ENCODE assay signal across 13 cellular contexts in genomic region chr20:17615645-17616479, GRCh38. TPM values are rescaled to one million over a fixed set of nuclear protein-coding genes. Genes with fewer than 3 reads are reported as not detected.
DNase-seq lines count a peak whose midpoint lies in the region; ATAC-seq and TF ChIP-seq lines count a peak whose summit lies in the region.
"Had no signal": no experiment of that assay in that cellular context is flagged by ENCODE, and none has a peak within 500 bp of the region (broad histone marks: within the 10 kb centered on the region; RNA-seq: fewer than 3 reads in every experiment).

No MANE protein-coding gene starts in this region.

- BruUV-seq in IMR-90 (replicated peaks; lab: Mats Ljungman, UMichigan) = no TSS peak

- H3K56ac ChIP-seq in IMR-90 (ENCODE audit: extremely low read depth, insufficient read depth, low read length) = no peak overlapping the region

- H3K36me3 Mint-ChIP-seq in osteocyte (ENCODE audit: unreplicated experiment) (peaks cover 22% of the 10 kb centered on the region), T-helper 17 cell (ENCODE audit: low read depth) (peaks cover 2% of the 10 kb centered on the region)
- H3K36me3 Mint-ChIP-seq in activated T-helper 17 cell treated with anti-CD3 and anti-CD28 coated beads, Interleukin-2, amount 50 U/mL, for 72 hours (ENCODE audit: low read depth) = peaks cover 18% of the 10 kb centered on the region

- ATAC-seq in IMR-90 (ENCODE audit: low read depth) (no peak), T-helper 17 cell (no peak), HG03565 (IDR thresholded peaks at IDR 0.05; ENCODE audit: unreplicated experiment) (no peak)
- ATAC-seq in activated T-helper 17 cell treated with anti-CD3 and anti-CD28 coated beads, Interleukin-2, amount 50 U/mL, for 72 hours (replicated peaks) = no peak

- no peak overlapping the region for H2BK15ac ChIP-seq in IMR-90 (ENCODE audit: low read depth, low read length)

- peaks cover 77% of the 10 kb centered on the region for H3K36me3 ChIP-seq in IMR-90 (ENCODE audit: control insufficient read depth, insufficient read depth, low read length)

- no peak overlapping the region for H2BK120ac ChIP-seq in IMR-90 (ENCODE audit: low read depth, low read length)

- H4K5ac ChIP-seq in IMR-90 (ENCODE audit: low read depth, low read length) = no peak overlapping the region

- no peak for TF ChIP-seq CTCF in IMR-90 (conservative IDR thresholded peaks at IDR 0.05; ENCODE audit: low read depth, low read length)
- no peak for TF ChIP-seq CTCF in coronary artery (IDR thresholded peaks at IDR 0.05)
- TF ChIP-seq CTCF in osteocyte (IDR thresholded peaks at IDR 0.05) = no peak

- no peak for TF ChIP-seq POLR2A in IMR-90 (IDR thresholded peaks at IDR 0.05; ENCODE audit: low read depth, low read length)

- no peak overlapping the region for H4K8ac ChIP-seq in IMR-90 (ENCODE audit: low read depth in 2 of 2, low read length in 2 of 2)

- no peak overlapping the region for H3K4me2 ChIP-seq in IMR-90 (ENCODE audit: low read depth, low read length)

- H3K23ac ChIP-seq in IMR-90 (ENCODE audit: low read depth, low read length) = no peak overlapping the region

- in situ Hi-C loops in IMR-90 (cut with MboI; ENCODE audit: low sequenced_read_pairs) = no loop called here

- no peak overlapping the region for H3K14ac ChIP-seq in IMR-90 (replicated peaks; ENCODE audit: low read depth, low read length)

- intact Hi-C loops in IMR-90 (cut with micrococcal nuclease) = loop anchor here (10.0 kb wide), 1 partner anchor 111 kb away; no protein-coding TSS in a partner anchor

- no peak overlapping the region for H4K91ac ChIP-seq in IMR-90 (ENCODE audit: insufficient read depth, low read depth, low read length)

- H3K9me3 ChIP-seq in IMR-90 (ENCODE audit: control insufficient read depth, insufficient read depth, low read length) (no peaks in the 10 kb centered on the region), T-helper 17 cell (ENCODE audit: control insufficient read depth, low read length, poor library complexity, severe bottlenecking) (no peaks in the 10 kb centered on the region)

- H3K18ac ChIP-seq in IMR-90 (ENCODE audit: low read depth, low read length) = no peak overlapping the region

- no peaks in the 10 kb centered on the region for H3K27me3 Mint-ChIP-seq in osteocyte (ENCODE audit: unreplicated experiment)
- no peaks in the 10 kb centered on the region for H3K27me3 Mint-ChIP-seq in T-helper 17 cell
- no peaks in the 10 kb centered on the region for H3K27me3 Mint-ChIP-seq in activated T-helper 17 cell treated with anti-CD3 and anti-CD28 coated beads, Interleukin-2, amount 50 U/mL, for 72 hours

- H3K4me1 Mint-ChIP-seq in osteocyte (ENCODE audit: unreplicated experiment) = peaks cover 46% of the 10 kb centered on the region
- H3K4me1 Mint-ChIP-seq in T-helper 17 cell = peaks cover 7% of the 10 kb centered on the region
- H3K4me1 Mint-ChIP-seq in activated T-helper 17 cell treated with anti-CD3 and anti-CD28 coated beads, Interleukin-2, amount 50 U/mL, for 72 hours = peaks cover 6% of the 10 kb centered on the region

- POLR2A ChIA-PET in IMR-90 (lab: Charles Lee; ENCODE audit: unreplicated experiment) = no interaction called here

- H3K4ac ChIP-seq in IMR-90 (ENCODE audit: low read depth, low read length) = no peak overlapping the region

- H3K9me3 Mint-ChIP-seq in osteocyte (ENCODE audit: unreplicated experiment) = no peaks in the 10 kb centered on the region
- H3K9me3 Mint-ChIP-seq in activated T-helper 17 cell treated with anti-CD3 and anti-CD28 coated beads, Interleukin-2, amount 50 U/mL, for 72 hours = no peaks in the 10 kb centered on the region
- H3K9me3 Mint-ChIP-seq: activated T-helper 1 cell treated with anti-CD3 and anti-CD28 coated beads, Interleukin-12 subunit alpha, Interleukin-12 subunit beta, Interleukin-2, Interleukin-4 antibody, amounts not matched to agents 30 ng/mL and 10 ng/mL and 1 ng/mL, durations not matched to agents 14 hours and 24 hours and 36 hours had no signal

- H2AK9ac ChIP-seq in IMR-90 (replicated peaks; ENCODE audit: low read depth, low read length, poor library complexity) = peak overlapping the region; percentile 28

- no peak overlapping the region for H3K9ac ChIP-seq in IMR-90 (ENCODE audit: low read depth, low read length)

- H3K27ac ChIP-seq in IMR-90 (ENCODE audit: insufficient read depth, low read length) (no peak overlapping the region), coronary artery (peak overlapping the region; percentile 74 to 93)

- TF ChIP-seq RAD21 in IMR-90 (IDR thresholded peaks at IDR 0.05; ENCODE audit: low read length) = no peak

- peaks cover 75% of the 10 kb centered on the region for H4K20me1 ChIP-seq in IMR-90 (ENCODE audit: insufficient read depth, low read length)

- H3K4me3 ChIP-seq in IMR-90 (ENCODE audit: insufficient read depth, low read depth, low read length) (no peak overlapping the region), coronary artery (no peak overlapping the region)
- H3K4me3 ChIP-seq: skin epidermis had no signal

- peak overlapping the region; percentile 23 for H3K27ac Mint-ChIP-seq in osteocyte (ENCODE audit: unreplicated experiment)
- H3K27ac Mint-ChIP-seq in T-helper 17 cell = no peak overlapping the region
- H3K27ac Mint-ChIP-seq in activated T-helper 17 cell treated with anti-CD3 and anti-CD28 coated beads, Interleukin-2, amount 50 U/mL, for 72 hours = no peak overlapping the region
- H3K27ac Mint-ChIP-seq: activated T-helper 1 cell treated with anti-CD3 and anti-CD28 coated beads, Interleukin-12 subunit alpha, Interleukin-12 subunit beta, Interleukin-2, Interleukin-4 antibody, amounts not matched to agents 30 ng/mL and 10 ng/mL and 1 ng/mL, durations not matched to agents 14 hours and 24 hours and 36 hours had no signal

- dilution Hi-C loops in IMR-90 (cut with HindIII; ENCODE audit: low sequenced_read_pairs, unreplicated experiment) = no loop called here

- WGBS in IMR-90 (ENCODE audit: extremely low coverage in 2 of 2, insufficient read length in 1 of 2), 2 experiments = 73% methylated on average over 13 of the region's 22 CpGs; no CpG with 5 or more reads in 1 of the 2 experiments

- no peak overlapping the region for H2BK5ac ChIP-seq in IMR-90 (ENCODE audit: low read depth, low read length, poor library complexity, severe bottlenecking)

- no peak overlapping the region for H2AFZ ChIP-seq in IMR-90 (replicated peaks; ENCODE audit: low read length, poor library complexity)

- H3K9me1 ChIP-seq in IMR-90 (ENCODE audit: insufficient read depth, low read length) = no peaks in the 10 kb centered on the region

- DNase-seq in COLO668 (lab: John Stamatoyannopoulos, UW; ENCODE audit: unreplicated experiment) = peak; percentile 77
- DNase-seq in IMR-90 = no peak
- DNase-seq in coronary artery (ENCODE audit: low spot score) = peak; percentile 75
- DNase-seq in osteocyte (ENCODE audit: extremely low spot score, unreplicated experiment) = peak; percentile 83
- DNase-seq in cerebellum (ENCODE audit: low spot score) = no peak
- no peak for DNase-seq in T-helper 17 cell
- DNase-seq: DMS 273 treated with DMSO at 0.1 percent for 48 hours, foreskin melanocyte, mesendoderm had no signal

- H3K4me3 Mint-ChIP-seq in osteocyte (ENCODE audit: unreplicated experiment) = no peak overlapping the region
- no peak overlapping the region for H3K4me3 Mint-ChIP-seq in T-helper 17 cell
- H3K4me3 Mint-ChIP-seq in activated T-helper 17 cell treated with anti-CD3 and anti-CD28 coated beads, Interleukin-2, amount 50 U/mL, for 72 hours = no peak overlapping the region
- H3K4me3 Mint-ChIP-seq: activated T-helper 1 cell treated with anti-CD3 and anti-CD28 coated beads, Interleukin-12 subunit alpha, Interleukin-12 subunit beta, Interleukin-2, Interleukin-4 antibody, amounts not matched to agents 30 ng/mL and 10 ng/mL and 1 ng/mL, durations not matched to agents 14 hours and 24 hours and 36 hours had no signal

- no peak overlapping the region for H2AK5ac ChIP-seq in IMR-90 (ENCODE audit: low read depth, low read length)

- H3K79me1 ChIP-seq in IMR-90 (ENCODE audit: low read depth in 1 of 2, low read length in 2 of 2) = peaks cover 0 to 62% of the 10 kb centered on the region in 2 experiments; a peak in 3 of 4 replicates

- H2BK20ac ChIP-seq in IMR-90 (ENCODE audit: low read depth, low read length) = no peak overlapping the region

- no peaks in the 10 kb centered on the region for H3K27me3 ChIP-seq in IMR-90 (ENCODE audit: control insufficient read depth, insufficient read depth, low read length)

- CTCF ChIA-PET in IMR-90 (lab: Yijun Ruan, JAX) = no interaction called here

- H3K4me1 ChIP-seq in IMR-90 (ENCODE audit: control insufficient read depth, insufficient read depth, low read length) = no peaks in the 10 kb centered on the region; the same call in 1 of the 2 replicates

TF ChIP-seq in IMR-90, 13 proteins besides CTCF, POLR2A, EP300 and RAD21 (continues in another document):
- no peak for TF ChIP-seq ELK1 (IDR thresholded peaks at IDR 0.05; ENCODE audit: borderline replicate concordance, low read depth, low read length)
- no peak for TF ChIP-seq RFX5 (IDR thresholded peaks at IDR 0.05; ENCODE audit: low read depth, low read length)
- TF ChIP-seq NFE2L2 (IDR thresholded peaks at IDR 0.05; ENCODE audit: low read depth, low read length) = no peak
- TF ChIP-seq MAZ (IDR thresholded peaks at IDR 0.05; ENCODE audit: borderline replicate concordance, low read depth, low read length) = no peak
- no peak for TF ChIP-seq MXI1 (IDR thresholded peaks at IDR 0.05; ENCODE audit: borderline replicate concordance, low read depth, low read length)
- no peak for TF ChIP-seq BHLHE40 (IDR thresholded peaks at IDR 0.05; ENCODE audit: low read depth, low read length)

RNA-seq across cellular contexts. Expression of gene DSTN, which starts 46.0 kb away (rescaled TPM):
- total RNA-seq in IMR-90 (2012; rRNA removed) = 221 and 383 TPM in 2 replicates
- polyA plus RNA-seq in IMR-90 (2012; rRNA removed) = 258 and 269 TPM in 2 replicates
- polyA plus RNA-seq in IMR-90 (2012; cell fraction: cytosol; rRNA removed) = 105 and 120 TPM in 2 replicates
- polyA plus RNA-seq in IMR-90 (2012; cell fraction: nucleus; rRNA removed; ENCODE audit: low replicate concordance) = 20.5 and 87.7 TPM in 2 replicates
- total RNA-seq in osteocyte = 676 and 684 TPM in 2 replicates
- total RNA-seq in cerebellum = 116 TPM
- 10 to 100 TPM; 41.4 to 46.5 TPM for total RNA-seq in T-helper 17 cell
- total RNA-seq in activated T-helper 17 cell treated with anti-CD3 and anti-CD28 coated beads, Interleukin-2, amount 50 U/mL, for 72 hours = 10 to 100 TPM; 42.9 to 45.8 TPM

Comparison
In these comparisons a context has a peak if more than half of its experiments do, and no peak if none do; other contexts are left out.
1. DNase-seq: peak in COLO668 (single experiment), coronary artery (single experiment) and osteocyte (single experiment); none in IMR-90 (single experiment), cerebellum (single experiment) and T-helper 17 cell (0 of 3).